In genomic region chr9:128066713-128067621, GRCh38 we compare ENCODE assay signal across 1 cellular context.
TF ChIP-seq lines count a peak whose summit lies in the region.

A gene with protein sequence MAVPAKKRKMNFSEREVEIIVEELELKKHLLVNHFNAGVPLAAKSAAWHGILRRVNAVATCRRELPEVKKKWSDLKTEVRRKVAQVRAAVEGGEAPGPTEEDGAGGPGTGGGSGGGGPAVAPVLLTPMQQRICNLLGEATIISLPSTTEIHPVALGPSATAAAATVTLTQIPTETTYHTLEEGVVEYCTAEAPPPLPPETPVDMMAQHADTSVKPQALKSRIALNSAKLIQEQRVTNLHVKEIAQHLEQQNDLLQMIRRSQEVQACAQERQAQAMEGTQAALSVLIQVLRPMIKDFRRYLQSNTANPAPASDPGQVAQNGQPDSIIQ (minus strand): TSS chr9:128067320. CDS start chr9:128067101, 219 bp downstream.

TF ChIP-seq in K562, 482 proteins besides CTCF, POLR2A, EP300 and RAD21 (continued from another document and continues in another):
- TF ChIP-seq CHAMP1 (IDR thresholded peaks at IDR 0.05) (no peak), TFAM (CRISPR knock-in tag; conservative IDR thresholded peaks at IDR 0.05) (no peak), ERF (CRISPR knock-in tag; IDR thresholded peaks at IDR 0.05) (no peak), ZNF212 (CRISPR knock-in tag; IDR thresholded peaks at IDR 0.05) (no peak), SMC3 (conservative IDR thresholded peaks at IDR 0.05; ENCODE audit: insufficient read depth, low read depth, low read length) (no peak), DIDO1 (tag; IDR thresholded peaks at IDR 0.05; ENCODE audit: low read depth) (no peak), UBTF (IDR thresholded peaks at IDR 0.05; ENCODE audit: borderline replicate concordance in 1 of 2, low read depth in 2 of 2, low read length in 2 of 2) (peak in 1 of 2 experiments; percentile 63; a peak in 2 of 4 replicates), NFE2 (IDR thresholded peaks at IDR 0.05; ENCODE audit: low read depth) (no peak), EHMT2 (IDR thresholded peaks at IDR 0.05) (no peak), FOSL1 (tag; conservative IDR thresholded peaks at IDR 0.05) (no peak), ASH1L (IDR thresholded peaks at IDR 0.05; ENCODE audit: borderline replicate concordance, low read depth, partially characterized antibody) (peak; percentile 100), CREBBP (IDR thresholded peaks at IDR 0.05; ENCODE audit: low read depth, low read length) (no peak), YY1 (IDR thresholded peaks at IDR 0.05; ENCODE audit: borderline replicate concordance in 1 of 3, control insufficient read depth in 1 of 3, extremely low read depth in 1 of 3, insufficient read depth in 3 of 3, insufficient read length in 1 of 3, insufficient replicate concordance in 2 of 3, low read depth in 1 of 3, low read length in 2 of 3) (peak in 2 of 3 experiments; percentile 62 to 80), CTBP1 (IDR thresholded peaks at IDR 0.05; ENCODE audit: borderline replicate concordance) (0 out of 2 replicates have a peak, but pooled peaks have one; percentile 13), VEZF1 (CRISPR knock-in tag; IDR thresholded peaks at IDR 0.05) (no peak; the same call in 1 of the 2 replicates), HNRNPL (IDR thresholded peaks at IDR 0.05; ENCODE audit: low read depth, low read length) (peak; percentile 96), STAT5B (CRISPR knock-in tag; IDR thresholded peaks at IDR 0.05) (no peak), E2F1 (CRISPR knock-in tag; IDR thresholded peaks at IDR 0.05) (no peak), ZNF57 (CRISPR knock-in tag; IDR thresholded peaks at IDR 0.05) (no peak), ZBTB7A (IDR thresholded peaks at IDR 0.05; ENCODE audit: borderline replicate concordance, control insufficient read depth, low read depth, low read length) (peak; percentile 76; the same call in 1 of the 2 replicates), CBX8 (IDR thresholded peaks at IDR 0.05; ENCODE audit: borderline replicate concordance, extremely low read depth, low read depth, low read length, poor library complexity, severe bottlenecking) (no peak), CLOCK (CRISPR knock-in tag; IDR thresholded peaks at IDR 0.05; ENCODE audit: borderline replicate concordance) (no peak), ZNF561 (CRISPR knock-in tag; conservative IDR thresholded peaks at IDR 0.05) (no peak; the same call in 1 of the 2 replicates), ZNF407 (IDR thresholded peaks at IDR 0.05; ENCODE audit: low read depth) (no peak)
- TF ChIP-seq, protein P1, sequence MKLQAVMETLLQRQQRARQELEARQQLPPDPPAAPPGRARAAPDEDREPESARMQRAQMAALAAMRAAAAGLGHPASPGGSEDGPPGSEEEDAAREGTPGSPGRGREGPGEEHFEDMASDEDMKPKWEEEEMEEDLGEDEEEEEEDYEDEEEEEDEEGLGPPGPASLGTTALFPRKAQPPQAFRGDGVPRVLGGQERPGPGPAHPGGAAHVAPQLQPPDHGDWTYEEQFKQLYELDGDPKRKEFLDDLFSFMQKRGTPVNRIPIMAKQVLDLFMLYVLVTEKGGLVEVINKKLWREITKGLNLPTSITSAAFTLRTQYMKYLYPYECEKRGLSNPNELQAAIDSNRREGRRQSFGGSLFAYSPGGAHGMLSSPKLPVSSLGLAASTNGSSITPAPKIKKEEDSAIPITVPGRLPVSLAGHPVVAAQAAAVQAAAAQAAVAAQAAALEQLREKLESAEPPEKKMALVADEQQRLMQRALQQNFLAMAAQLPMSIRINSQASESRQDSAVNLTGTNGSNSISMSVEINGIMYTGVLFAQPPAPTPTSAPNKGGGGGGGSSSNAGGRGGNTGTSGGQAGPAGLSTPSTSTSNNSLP (IDR thresholded peaks at IDR 0.05; ENCODE audit: borderline replicate concordance, low read depth, low read length): peak; percentile 100
- TF ChIP-seq, protein P2, sequence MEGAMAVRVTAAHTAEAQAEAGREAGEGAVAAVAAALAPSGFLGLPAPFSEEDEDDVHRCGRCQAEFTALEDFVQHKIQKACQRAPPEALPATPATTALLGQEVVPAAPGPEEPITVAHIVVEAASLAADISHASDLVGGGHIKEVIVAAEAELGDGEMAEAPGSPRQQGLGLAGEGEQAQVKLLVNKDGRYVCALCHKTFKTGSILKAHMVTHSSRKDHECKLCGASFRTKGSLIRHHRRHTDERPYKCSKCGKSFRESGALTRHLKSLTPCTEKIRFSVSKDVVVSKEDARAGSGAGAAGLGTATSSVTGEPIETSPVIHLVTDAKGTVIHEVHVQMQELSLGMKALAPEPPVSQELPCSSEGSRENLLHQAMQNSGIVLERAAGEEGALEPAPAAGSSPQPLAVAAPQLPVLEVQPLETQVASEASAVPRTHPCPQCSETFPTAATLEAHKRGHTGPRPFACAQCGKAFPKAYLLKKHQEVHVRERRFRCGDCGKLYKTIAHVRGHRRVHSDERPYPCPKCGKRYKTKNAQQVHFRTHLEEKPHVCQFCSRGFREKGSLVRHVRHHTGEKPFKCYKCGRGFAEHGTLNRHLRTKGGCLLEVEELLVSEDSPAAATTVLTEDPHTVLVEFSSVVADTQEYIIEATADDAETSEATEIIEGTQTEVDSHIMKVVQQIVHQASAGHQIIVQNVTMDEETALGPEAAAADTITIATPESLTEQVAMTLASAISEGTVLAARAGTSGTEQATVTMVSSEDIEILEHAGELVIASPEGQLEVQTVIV (CRISPR knock-in tag; IDR thresholded peaks at IDR 0.05; ENCODE audit: borderline replicate concordance): no peak
